ENCODE assay signal across 10 cellular contexts in genomic region chr6:43120938-43121913, GRCh38. TPM values are rescaled to one million over a fixed set of nuclear protein-coding genes. Genes with fewer than 3 reads are reported as not detected.
DNase-seq lines count a peak whose midpoint lies in the region; ATAC-seq lines count a peak whose summit lies in the region.
"Had no signal": no experiment of that assay in that cellular context is flagged by ENCODE, and none has a peak within 500 bp of the region (broad histone marks: within the 10 kb centered on the region; RNA-seq: fewer than 3 reads in every experiment).

No MANE protein-coding gene starts in this region.

- H3K27me3 Mint-ChIP-seq in stimulated activated naive CD8-positive, alpha-beta T cell treated with anti-CD3 and anti-CD28 coated beads, Interleukin-15, amount 100 ng/mL, for 72 hours: no peaks in the 10 kb centered on the region

- intact Hi-C loops in right cardiac atrium (cut with DNase I): no loop called here

- H3K4me1 Mint-ChIP-seq in stimulated activated naive CD8-positive, alpha-beta T cell treated with anti-CD3 and anti-CD28 coated beads, Interleukin-15, amount 100 ng/mL, for 72 hours: no peaks in the 10 kb centered on the region

- no peak overlapping the region for H3K4me3 ChIP-seq in right cardiac atrium (ENCODE audit: low read length)

- H3K27ac ChIP-seq in angular gyrus (ENCODE audit: low read depth, low read length) (peak overlapping the region; percentile 19), right cardiac atrium (ENCODE audit: low read length) (peak overlapping the region; percentile 39)

- 41% methylated on average over 9 of the region's 9 CpGs for WGBS in right cardiac atrium

- DNase-seq in HCEC 1CT: peak; percentile 97
- DNase-seq in right cardiac atrium: peak; percentile 86 to 87 (median 87)
- peak; percentile 98 for DNase-seq in stromal cell of bone marrow (ENCODE audit: low read depth)
- DNase-seq in OCI-M1 (lab: John Stamatoyannopoulos, UW): no peak
- DNase-seq in HUDEP-2 (lab: John Stamatoyannopoulos, UW; ENCODE audit: unreplicated experiment in 76 of 76): no peak
- no peak for DNase-seq in stimulated activated naive CD8-positive, alpha-beta T cell treated with anti-CD3 and anti-CD28 coated beads, Interleukin-15, amount 100 ng/mL, for 72 hours
- DNase-seq in SW480 (ENCODE audit: low spot score): no peak
- DNase-seq: activated gamma-delta T cell treated with Interleukin-2 at 50 U/mL for 16 hours, NCI-H1694 treated with DMSO at 0.1 percent for 48 hours had no signal

- no peaks in the 10 kb centered on the region for H3K9me3 ChIP-seq in right cardiac atrium (ENCODE audit: control insufficient read depth, low read length)

- no peak overlapping the region for H3K4me3 Mint-ChIP-seq in stimulated activated naive CD8-positive, alpha-beta T cell treated with anti-CD3 and anti-CD28 coated beads, Interleukin-15, amount 100 ng/mL, for 72 hours

- H3K27ac Mint-ChIP-seq in stimulated activated naive CD8-positive, alpha-beta T cell treated with anti-CD3 and anti-CD28 coated beads, Interleukin-15, amount 100 ng/mL, for 72 hours: no peak overlapping the region

- H3K9me3 Mint-ChIP-seq in stimulated activated naive CD8-positive, alpha-beta T cell treated with anti-CD3 and anti-CD28 coated beads, Interleukin-15, amount 100 ng/mL, for 72 hours: no peaks in the 10 kb centered on the region

- peak; percentile 70 to 76 for ATAC-seq in right cardiac atrium
- ATAC-seq in stimulated activated naive CD8-positive, alpha-beta T cell treated with anti-CD3 and anti-CD28 coated beads, Interleukin-15, amount 100 ng/mL, for 72 hours: no peak

- no peaks in the 10 kb centered on the region for H3K27me3 ChIP-seq in right cardiac atrium (ENCODE audit: control insufficient read depth, insufficient read depth)

- peaks cover 6% of the 10 kb centered on the region for H3K4me1 ChIP-seq in right cardiac atrium (ENCODE audit: control insufficient read depth, insufficient read depth, low read length)

RNA-seq across cellular contexts. Expression of gene PTK7, which starts 45.1 kb away (rescaled TPM):
- total RNA-seq in right cardiac atrium: 1 to 10 TPM; 5.8 to 9.4 (median 8.2) TPM
- polyA plus RNA-seq in right cardiac atrium: 4.1 TPM

RNA-seq across cellular contexts. Expression of gene SRF, which starts 49.8 kb away (rescaled TPM):
- total RNA-seq in right cardiac atrium: 100 to 1,000 TPM in 1 of 4 donors, 10 to 100 TPM in 3; 64.7 to 114 (median 72.7) TPM
- polyA plus RNA-seq in right cardiac atrium: 55.3 TPM

Comparison
In these comparisons a context has a peak if more than half of its experiments do, and no peak if none do; other contexts are left out.
1. DNase-seq: peak in HCEC 1CT (single experiment), right cardiac atrium (3 of 3) and stromal cell of bone marrow (single experiment); none in OCI-M1 (single experiment), HUDEP-2 (0 of 76), stimulated activated naive CD8-positive, alpha-beta T cell treated with anti-CD3 and anti-CD28 coated beads, Interleukin-15, amount 100 ng/mL, for 72 hours (0 of 2) and SW480 (single experiment).